8 cellular contexts compared by ENCODE assay signal in the genomic region with DNA sequence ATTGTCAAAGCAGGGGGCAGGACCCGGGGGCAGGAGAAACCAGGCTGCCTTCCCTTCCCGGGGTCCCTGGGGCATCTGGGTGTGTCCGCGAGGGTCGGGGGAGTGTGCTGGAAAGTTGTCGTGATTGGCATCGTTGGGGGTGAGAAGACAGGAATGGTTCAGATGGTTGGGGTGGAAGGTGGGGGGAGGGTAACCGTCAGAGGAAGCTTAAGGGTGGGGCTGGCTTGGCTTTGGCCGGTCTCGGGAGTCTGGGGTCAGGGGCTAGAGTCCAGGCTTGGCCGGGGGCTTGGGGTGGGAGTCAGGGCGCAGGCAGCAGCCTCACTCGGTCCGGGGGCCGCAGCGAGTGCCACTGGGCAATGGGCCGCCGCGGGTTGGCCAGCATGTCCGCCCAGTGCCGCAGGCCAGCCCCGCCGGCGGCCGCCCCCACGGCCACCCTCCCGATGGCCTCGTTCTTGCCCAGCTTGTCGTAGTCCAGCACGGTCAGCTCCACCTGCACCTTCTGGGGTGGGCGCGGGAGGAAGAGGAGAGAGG. TPM values are rescaled to one million over a fixed set of nuclear protein-coding genes. Genes with fewer than 3 reads are reported as not detected.
DNase-seq lines count a peak whose midpoint lies in the region; ATAC-seq, FAIRE-seq and TF ChIP-seq lines count a peak whose summit lies in the region.

No MANE protein-coding gene starts in this region.

- H3F3A ChIP-seq in GM23248 (ENCODE audit: insufficient read depth) = peaks cover 9% of the 10 kb centered on the region

- peak overlapping the region; percentile 71 for H3K4me3 ChIP-seq in GM23248
- peak overlapping the region; percentile 46 for H3K4me3 ChIP-seq in psoas muscle
- no peak overlapping the region for H3K4me3 ChIP-seq in aorta (ENCODE audit: low read length in 2 of 2)

- H3K36me3 ChIP-seq in GM23248 (ENCODE audit: low read depth) (no peaks in the 10 kb centered on the region), psoas muscle (ENCODE audit: insufficient read depth in 1 of 2, low read depth in 1 of 2) (no peaks in the 10 kb centered on the region), aorta (ENCODE audit: control insufficient read depth in 1 of 2, insufficient read depth in 2 of 2, low read length in 1 of 2) (no peaks in the 10 kb centered on the region)

- WGBS in GM23248 (ENCODE audit: low coverage in 1 of 2, low lambda C conversion rate in 2 of 2, missing lambda C conversion rate in 2 of 2), 2 experiments = 1 to 12% methylated on average over 5 to 18 of the region's 32 CpGs
- 1 to 3% (median 2%) methylated on average over 24 to 32 of the region's 32 CpGs for WGBS in psoas muscle, 3 donors
- 1 to 2% methylated on average over 29 to 32 of the region's 32 CpGs for WGBS in aorta, 2 donors

- intact Hi-C loops in activated CD4-positive, alpha-beta memory T cell treated with anti-CD3 and anti-CD28 coated beads for 36 hours (cut with micrococcal nuclease) = loop anchor here (10.0 kb wide), 1 partner anchor 82 kb away; the partner anchor contains the start of gene PPP6R1
- intact Hi-C loops in psoas muscle (cut with DNase I) = no loop called here
- intact Hi-C loops in aorta (cut with DNase I) = no loop called here

- H3K27me3 ChIP-seq in GM23248 (replicated peaks; ENCODE audit: insufficient read depth) (peaks cover 13% of the 10 kb centered on the region), psoas muscle (ENCODE audit: insufficient read depth in 3 of 3, low read length in 2 of 3) (peaks cover 0 to 96% (median 31%) of the 10 kb centered on the region in 3 donors), aorta (ENCODE audit: control insufficient read depth in 1 of 2, insufficient read depth in 2 of 2, low read length in 1 of 2) (peaks cover 0 to 6% of the 10 kb centered on the region in 2 donors)

- no peaks in the 10 kb centered on the region for H3K9me3 Mint-ChIP-seq in activated CD4-positive, alpha-beta memory T cell treated with anti-CD3 and anti-CD28 coated beads for 36 hours
- peaks cover 11% of the 10 kb centered on the region for H3K9me3 Mint-ChIP-seq in glutamatergic neuron (ENCODE audit: unreplicated experiment)

- peaks cover 59% of the 10 kb centered on the region for H3K27me3 Mint-ChIP-seq in activated CD4-positive, alpha-beta memory T cell treated with anti-CD3 and anti-CD28 coated beads for 36 hours
- peaks cover 25% of the 10 kb centered on the region for H3K27me3 Mint-ChIP-seq in glutamatergic neuron (ENCODE audit: unreplicated experiment)

- H3K27ac ChIP-seq in GM23248 (peak overlapping the region; percentile 37), psoas muscle (no peak overlapping the region), aorta (ENCODE audit: low read depth in 1 of 2, low read length in 2 of 2) (no peak overlapping the region)

- H3K4me3 Mint-ChIP-seq in activated CD4-positive, alpha-beta memory T cell treated with anti-CD3 and anti-CD28 coated beads for 36 hours = peak overlapping the region; percentile 43
- peak overlapping the region; percentile 83 for H3K4me3 Mint-ChIP-seq in glutamatergic neuron (ENCODE audit: unreplicated experiment)

- no peaks in the 10 kb centered on the region for H3K9me2 ChIP-seq in GM23248 (ENCODE audit: insufficient read depth)

- in situ Hi-C loops in GM23248 (cut with MboI) = no loop called here

- peak overlapping the region; percentile 63 for H3K9ac ChIP-seq in GM23248

- CTCF ChIA-PET in activated CD4-positive, alpha-beta memory T cell treated with anti-CD3 and anti-CD28 coated beads for 36 hours (lab: Charles Lee) = interaction anchor here (3.2 kb wide), 1 partner anchor 13 kb away, joined by 17 read pairs; no protein-coding TSS in a partner anchor

- no peak for FAIRE-seq in RCC 7860 (lab: Jason Lieb, UNC)

- H3K9me3 ChIP-seq in GM23248 (ENCODE audit: low read depth) (no peaks in the 10 kb centered on the region), psoas muscle (no peaks in the 10 kb centered on the region), aorta (ENCODE audit: control insufficient read depth, low read length) (peaks cover 2% of the 10 kb centered on the region)

- no peak for TF ChIP-seq CTCF in glutamatergic neuron (IDR thresholded peaks at IDR 0.05; ENCODE audit: partially characterized antibody, unreplicated experiment)
- no peak for TF ChIP-seq CTCF in psoas muscle (IDR thresholded peaks at IDR 0.05)

- H3K4me1 ChIP-seq in GM23248 (ENCODE audit: insufficient read depth) (peaks cover 9% of the 10 kb centered on the region), psoas muscle (no peaks in the 10 kb centered on the region), aorta (ENCODE audit: control insufficient read depth in 1 of 2, insufficient read depth in 2 of 2, low read length in 2 of 2) (no peaks in the 10 kb centered on the region)

- peak overlapping the region; percentile 89 for H2AFZ ChIP-seq in GM23248

- H4K20me1 ChIP-seq in GM23248 (ENCODE audit: insufficient read depth) = no peaks in the 10 kb centered on the region

- H3K36me3 Mint-ChIP-seq in activated CD4-positive, alpha-beta memory T cell treated with anti-CD3 and anti-CD28 coated beads for 36 hours = no peaks in the 10 kb centered on the region
- H3K36me3 Mint-ChIP-seq in glutamatergic neuron (ENCODE audit: unreplicated experiment) = no peaks in the 10 kb centered on the region

- H3K4me1 Mint-ChIP-seq in activated CD4-positive, alpha-beta memory T cell treated with anti-CD3 and anti-CD28 coated beads for 36 hours (ENCODE audit: low read depth) = peaks cover 5% of the 10 kb centered on the region
- peaks cover 8% of the 10 kb centered on the region for H3K4me1 Mint-ChIP-seq in glutamatergic neuron (ENCODE audit: low read depth, unreplicated experiment)

- no peaks in the 10 kb centered on the region for H3K79me2 ChIP-seq in GM23248 (ENCODE audit: insufficient read depth)

- POLR2A ChIA-PET in activated CD4-positive, alpha-beta memory T cell treated with anti-CD3 and anti-CD28 coated beads for 36 hours (lab: Charles Lee) = interaction anchor here (0.7 kb wide), 1 partner anchor 655 kb away, joined by 3 read pairs; no protein-coding TSS in a partner anchor

- ATAC-seq in psoas muscle (peak in 2 of 4 donors; percentile 4 to 28), aorta (ENCODE audit: low FRiP score) (no peak)

- peak; percentile 34 for DNase-seq in GM23248
- no peak for DNase-seq in activated CD4-positive, alpha-beta memory T cell treated with anti-CD3 and anti-CD28 coated beads for 36 hours
- peak; percentile 34 for DNase-seq in glutamatergic neuron
- DNase-seq in psoas muscle = no peak
- DNase-seq in DMS153 (lab: John Stamatoyannopoulos, UW) = no peak
- no peak for DNase-seq in RCC 7860 (ENCODE audit: low spot score)
- no peak for DNase-seq in LoVo (ENCODE audit: low spot score)
- DNase-seq in aorta = no peak

- peak overlapping the region; percentile 61 for H3K4me2 ChIP-seq in GM23248 (ENCODE audit: unreplicated experiment)

- H3K27ac Mint-ChIP-seq in activated CD4-positive, alpha-beta memory T cell treated with anti-CD3 and anti-CD28 coated beads for 36 hours = no peak overlapping the region
- no peak overlapping the region for H3K27ac Mint-ChIP-seq in glutamatergic neuron (ENCODE audit: unreplicated experiment)

RNA-seq across cellular contexts. Expression of gene DNAAF3, which starts 6.8 kb away (rescaled TPM):
- 0.22 and 0.25 TPM in 2 replicates for total RNA-seq in GM23248 (2014; rRNA removed; shearing (Covaris generic))
- polyA plus RNA-seq in GM23248 (2016; fragmentation: Nextera tagmentation; extraction: Ambion mirVana) = 0.39 and 0.47 TPM in 2 replicates
- total RNA-seq in activated CD4-positive, alpha-beta memory T cell treated with anti-CD3 and anti-CD28 coated beads for 36 hours = not detected
- total RNA-seq in glutamatergic neuron (ENCODE audit: unreplicated experiment) = 2.4 TPM
- not detected for total RNA-seq in psoas muscle
- under 1 TPM; 0.06 to 0.47 (median 0.34) TPM for polyA plus RNA-seq in psoas muscle
- not detected for total RNA-seq in aorta
- under 1 TPM; 0.38 to 0.87 TPM for polyA plus RNA-seq in aorta

RNA-seq across cellular contexts. Expression of gene SYT5, which starts 6.8 kb away (rescaled TPM):
- total RNA-seq in GM23248 (2014; rRNA removed; shearing (Covaris generic)) = not detected in 2 replicates
- 0.28 and 0.38 TPM in 2 replicates for polyA plus RNA-seq in GM23248 (2016; fragmentation: Nextera tagmentation; extraction: Ambion mirVana)
- total RNA-seq in activated CD4-positive, alpha-beta memory T cell treated with anti-CD3 and anti-CD28 coated beads for 36 hours = under 1 TPM in 1 of 2 experiments, not detected in 1; 0.22 TPM
- total RNA-seq in glutamatergic neuron (ENCODE audit: unreplicated experiment) = 23.7 TPM
- total RNA-seq in psoas muscle = not detected
- polyA plus RNA-seq in psoas muscle = under 1 TPM in 2 of 3 donors, not detected in 1; 0.03 to 0.13 TPM
- total RNA-seq in aorta = not detected
- not detected for polyA plus RNA-seq in aorta

RNA-seq across cellular contexts. Expression of gene TNNI3, which starts 15.7 kb away (rescaled TPM):
- total RNA-seq in GM23248 (2014; rRNA removed; shearing (Covaris generic)) = not detected in 2 replicates
- polyA plus RNA-seq in GM23248 (2016; fragmentation: Nextera tagmentation; extraction: Ambion mirVana) (0.35 TPM in 1 of 2 replicates, not detected in the other), psoas muscle (10 to 100 TPM; 13.4 to 17.4 (median 15.2) TPM), aorta (10 to 100 TPM in 1 of 2 donors, under 1 TPM in 1; 0.51 to 14.1 TPM)
- total RNA-seq in activated CD4-positive, alpha-beta memory T cell treated with anti-CD3 and anti-CD28 coated beads for 36 hours = not detected
- total RNA-seq in glutamatergic neuron (ENCODE audit: unreplicated experiment) (3.3 TPM), psoas muscle (10 to 100 TPM in 1 of 4 donors, 1 to 10 TPM in 3; 5.0 to 16.2 (median 7.4) TPM), aorta (not detected)

RNA-seq across cellular contexts. Expression of gene TNNT1, which starts 24.2 kb away (rescaled TPM):
- total RNA-seq in GM23248 (2014; rRNA removed; shearing (Covaris generic)) = 0.76 TPM in 1 of 2 replicates, not detected in the other
- polyA plus RNA-seq in GM23248 (2016; fragmentation: Nextera tagmentation; extraction: Ambion mirVana) = 1.3 and 1.8 TPM in 2 replicates
- not detected for total RNA-seq in activated CD4-positive, alpha-beta memory T cell treated with anti-CD3 and anti-CD28 coated beads for 36 hours
- total RNA-seq in glutamatergic neuron (ENCODE audit: unreplicated experiment) = 19.3 TPM
- 1,000 to 10,000 TPM; 7,142 to 9,723 (median 8,305) TPM for total RNA-seq in psoas muscle
- polyA plus RNA-seq in psoas muscle = over 10,000 TPM in 2 of 3 donors, 1,000 to 10,000 TPM in 1; 4,522 to 12,694 (median 10,175) TPM
- total RNA-seq in aorta = 1 to 10 TPM in 1 of 2 donors, not detected in 1; 1.3 TPM
- 1 to 10 TPM; 1.4 to 2.0 TPM for polyA plus RNA-seq in aorta

RNA-seq across cellular contexts. Expression of gene PTPRH, which starts 36.0 kb away (rescaled TPM):
- 0.43 and 2.9 TPM in 2 replicates for total RNA-seq in GM23248 (2014; rRNA removed; shearing (Covaris generic))
- 0.28 and 0.49 TPM in 2 replicates for polyA plus RNA-seq in GM23248 (2016; fragmentation: Nextera tagmentation; extraction: Ambion mirVana)
- not detected for total RNA-seq in activated CD4-positive, alpha-beta memory T cell treated with anti-CD3 and anti-CD28 coated beads for 36 hours
- 7.4 TPM for total RNA-seq in glutamatergic neuron (ENCODE audit: unreplicated experiment)
- under 1 TPM in 3 of 4 donors, not detected in 1; 0.15 to 0.18 (median 0.17) TPM for total RNA-seq in psoas muscle
- polyA plus RNA-seq in psoas muscle = under 1 TPM; 0.04 to 0.12 (median 0.05) TPM
- 1 to 10 TPM in 1 of 2 donors, under 1 TPM in 1; 0.29 to 1.9 TPM for total RNA-seq in aorta
- polyA plus RNA-seq in aorta = 1 to 10 TPM in 1 of 2 donors, under 1 TPM in 1; 0.03 to 7.5 TPM

Comparison
In these comparisons a context has a peak if more than half of its experiments do, and no peak if none do; other contexts are left out.
1. DNase-seq: peak in GM23248 (single experiment) and glutamatergic neuron (single experiment); none in activated CD4-positive, alpha-beta memory T cell treated with anti-CD3 and anti-CD28 coated beads for 36 hours (single experiment), psoas muscle (0 of 2), DMS153 (single experiment), RCC 7860 (single experiment), LoVo (single experiment) and aorta (0 of 2).
2. H3K4me3 ChIP-seq: peak in GM23248 (single experiment) and psoas muscle (single experiment); none in aorta (0 of 2).
3. RNA of gene SYT5, which starts 6.8 kb away (total RNA-seq): 23.7 TPM in glutamatergic neuron (single experiment); not detected in aorta, 0.22 TPM in activated CD4-positive, alpha-beta memory T cell treated with anti-CD3 and anti-CD28 coated beads for 36 hours, not detected in GM23248 and not detected in psoas muscle; every median in the first group is over 10 times any median in the second.